8 cellular contexts compared by ENCODE assay signal in the genomic region with DNA sequence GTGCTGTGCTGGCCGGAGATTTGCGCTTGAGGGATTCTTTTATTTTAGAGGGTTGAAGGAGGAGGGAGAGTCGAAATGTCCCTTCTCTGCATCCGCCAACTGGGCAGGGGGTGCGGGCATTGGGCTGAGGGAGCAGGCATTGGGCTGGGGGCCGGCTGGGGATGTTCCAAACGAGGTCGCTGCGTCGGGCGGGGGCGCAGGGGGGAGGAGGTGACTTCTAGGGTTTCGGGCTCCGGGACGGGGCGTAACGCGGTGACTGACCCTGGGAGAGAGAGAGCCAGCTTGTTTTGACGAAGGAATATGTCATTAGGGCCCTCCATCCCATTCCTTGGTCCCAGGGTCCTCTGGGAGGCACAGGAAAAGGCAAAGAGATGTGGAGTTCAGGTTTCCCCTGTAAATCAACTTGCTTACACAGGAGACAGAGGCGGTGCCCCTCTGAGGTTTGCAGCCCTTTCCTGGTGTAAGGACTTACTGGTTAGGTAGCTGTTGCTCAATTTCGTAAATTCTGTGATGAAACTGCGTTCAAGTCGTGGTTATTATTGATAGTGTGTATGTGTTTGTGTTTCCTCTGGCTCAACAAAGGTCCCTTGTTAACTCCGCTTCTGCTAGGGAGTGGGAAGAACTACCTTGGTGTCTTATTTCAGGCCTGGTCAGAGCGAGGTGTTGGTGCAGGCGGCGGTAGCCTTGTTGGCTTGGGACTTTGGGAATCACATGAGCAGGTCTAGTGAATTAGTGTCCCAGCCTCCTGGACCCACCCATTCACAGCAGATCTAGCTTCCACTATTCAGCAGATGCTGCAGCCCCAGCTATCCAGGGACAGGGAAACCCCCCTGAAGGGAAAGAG. TPM values are rescaled to one million over a fixed set of nuclear protein-coding genes. Genes with fewer than 3 reads are reported as not detected.
A peak's percentile ranks its signal among the peaks of the same experiment; 100 is the strongest.
DNase-seq lines count a peak whose midpoint lies in the region; ATAC-seq and TF ChIP-seq lines count a peak whose summit lies in the region.

No MANE protein-coding gene starts in this region.

- DNase-seq in Caki2 (ENCODE audit: low read depth) (peak; percentile 57), MV-4-11 (lab: John Stamatoyannopoulos, UW) (peak; percentile 12), left ventricle myocardium inferior (no peak), psoas muscle (peak; percentile 14 to 55)
- DNase-seq in activated T-helper 2 cell treated with anti-CD3 and anti-CD28 coated beads, Interferon-gamma antibody, Interleukin-2, Interleukin-4, amounts not matched to agents 10 μg/mL and 5 μg/mL and 100 μg/mL, durations not matched to agents 14 hours and 24 hours and 36 hours (ENCODE audit: low spot score) = no peak

- H3K9me3 ChIP-seq in left ventricle myocardium inferior (replicated peaks) (no peaks in the 10 kb centered on the region), psoas muscle (no peaks in the 10 kb centered on the region)

- H3K4me3 ChIP-seq in left ventricle myocardium inferior (peak overlapping the region; percentile 73), psoas muscle (peak overlapping the region; percentile 74)

- in situ Hi-C loops in Caki2 (cut with HindIII; ENCODE audit: low pct_unique_long_range_greater_than_20kb, low sequenced_read_pairs) = no loop called here

- H3K36me3 ChIP-seq in left ventricle myocardium inferior (no peaks in the 10 kb centered on the region), psoas muscle (ENCODE audit: insufficient read depth in 1 of 2, low read depth in 1 of 2) (no peaks in the 10 kb centered on the region)

- TF ChIP-seq CTCF in left ventricle myocardium inferior (IDR thresholded peaks at IDR 0.05; ENCODE audit: borderline replicate concordance) = no peak
- TF ChIP-seq CTCF in psoas muscle (IDR thresholded peaks at IDR 0.05) = no peak

- H3K27ac Mint-ChIP-seq in activated T-helper 2 cell treated with anti-CD3 and anti-CD28 coated beads, Interferon-gamma antibody, Interleukin-2, Interleukin-4, amounts not matched to agents 10 μg/mL and 5 μg/mL and 100 μg/mL, durations not matched to agents 14 hours and 24 hours and 36 hours = no peak overlapping the region

- no peaks in the 10 kb centered on the region for H3K36me3 Mint-ChIP-seq in activated T-helper 2 cell treated with anti-CD3 and anti-CD28 coated beads, Interferon-gamma antibody, Interleukin-2, Interleukin-4, amounts not matched to agents 10 μg/mL and 5 μg/mL and 100 μg/mL, durations not matched to agents 14 hours and 24 hours and 36 hours (ENCODE audit: low read depth)

- H3K27me3 ChIP-seq in left ventricle myocardium inferior (ENCODE audit: low read depth) = peaks cover 26% of the 10 kb centered on the region
- no peaks in the 10 kb centered on the region for H3K27me3 ChIP-seq in psoas muscle (ENCODE audit: insufficient read depth in 3 of 3, low read length in 2 of 3)

- no peaks in the 10 kb centered on the region for H3K9me3 Mint-ChIP-seq in activated T-helper 2 cell treated with anti-CD3 and anti-CD28 coated beads, Interferon-gamma antibody, Interleukin-2, Interleukin-4, amounts not matched to agents 10 μg/mL and 5 μg/mL and 100 μg/mL, durations not matched to agents 14 hours and 24 hours and 36 hours

- peaks cover 56% of the 10 kb centered on the region for H3K27me3 Mint-ChIP-seq in activated T-helper 2 cell treated with anti-CD3 and anti-CD28 coated beads, Interferon-gamma antibody, Interleukin-2, Interleukin-4, amounts not matched to agents 10 μg/mL and 5 μg/mL and 100 μg/mL, durations not matched to agents 14 hours and 24 hours and 36 hours (ENCODE audit: low read depth)

- 3 to 7% (median 3%) methylated on average over 26 to 27 of the region's 27 CpGs for WGBS in psoas muscle, 3 donors

- intact Hi-C loops in activated T-helper 2 cell treated with anti-CD3 and anti-CD28 coated beads, Interferon-gamma antibody, Interleukin-2, Interleukin-4, amounts not matched to agents 10 μg/mL and 5 μg/mL and 100 μg/mL, durations not matched to agents 14 hours and 24 hours and 36 hours (cut with micrococcal nuclease) = no loop called here
- intact Hi-C loops in left ventricle myocardium inferior (cut with micrococcal nuclease) (no loop called here), psoas muscle (cut with DNase I) (loop anchor here (5.0 to 10.0 kb wide), 3 partner anchors 47 to 195 kb away; no protein-coding TSS in a partner anchor)

- H3K4me1 Mint-ChIP-seq in activated T-helper 2 cell treated with anti-CD3 and anti-CD28 coated beads, Interferon-gamma antibody, Interleukin-2, Interleukin-4, amounts not matched to agents 10 μg/mL and 5 μg/mL and 100 μg/mL, durations not matched to agents 14 hours and 24 hours and 36 hours (ENCODE audit: low read depth) = peaks cover 19% of the 10 kb centered on the region

- H3K4me1 ChIP-seq in left ventricle myocardium inferior (peaks cover 25% of the 10 kb centered on the region), psoas muscle (peaks cover 19% of the 10 kb centered on the region)

- ATAC-seq in psoas muscle (peak; percentile 19 to 64 (median 51)), HG03378 (IDR thresholded peaks at IDR 0.05; ENCODE audit: unreplicated experiment) (no peak), GM19328 (IDR thresholded peaks at IDR 0.05; ENCODE audit: unreplicated experiment) (no peak), GM18868 (IDR thresholded peaks at IDR 0.05; ENCODE audit: unreplicated experiment) (no peak)

- peak overlapping the region; percentile 61 for H3K4me3 Mint-ChIP-seq in activated T-helper 2 cell treated with anti-CD3 and anti-CD28 coated beads, Interferon-gamma antibody, Interleukin-2, Interleukin-4, amounts not matched to agents 10 μg/mL and 5 μg/mL and 100 μg/mL, durations not matched to agents 14 hours and 24 hours and 36 hours (ENCODE audit: low read depth)

- H3K27ac ChIP-seq in left ventricle myocardium inferior (replicated peaks) = peak overlapping the region; percentile 58
- H3K27ac ChIP-seq in psoas muscle = peak overlapping the region; percentile 85

RNA-seq across cellular contexts. Expression of gene FHIP1A, which starts 0.7 kb away (rescaled TPM):
- total RNA-seq in Caki2 (2014; rRNA removed; shearing (Covaris generic); ENCODE audit: low replicate concordance) = 8.7 and 16.2 TPM in 2 replicates
- not detected in 2 replicates for total RNA-seq in activated T-helper 2 cell treated with anti-CD3 and anti-CD28 coated beads, Interferon-gamma antibody, Interleukin-2, Interleukin-4, amounts not matched to agents 10 μg/mL and 5 μg/mL and 100 μg/mL, durations not matched to agents 14 hours and 24 hours and 36 hours
- total RNA-seq in left ventricle myocardium inferior = 21.4 TPM
- 10 to 100 TPM; 37.7 to 46.7 (median 44.9) TPM for total RNA-seq in psoas muscle
- 10 to 100 TPM in 1 of 3 donors, 1 to 10 TPM in 1, under 1 TPM in 1; 0.51 to 20.5 (median 5.0) TPM for polyA plus RNA-seq in psoas muscle

Comparison
In these comparisons a context has a peak if more than half of its experiments do, and no peak if none do; other contexts are left out.
1. DNase-seq: peak in Caki2 (single experiment), MV-4-11 (single experiment) and psoas muscle (2 of 2); none in activated T-helper 2 cell treated with anti-CD3 and anti-CD28 coated beads, Interferon-gamma antibody, Interleukin-2, Interleukin-4, amounts not matched to agents 10 μg/mL and 5 μg/mL and 100 μg/mL, durations not matched to agents 14 hours and 24 hours and 36 hours (single experiment) and left ventricle myocardium inferior (single experiment).
2. ATAC-seq: peak in psoas muscle (4 of 4); none in HG03378 (single experiment), GM19328 (single experiment) and GM18868 (single experiment).
3. intact Hi-C loops: an anchor here in psoas muscle (5.0 to 10.0 kb wide); none called in activated T-helper 2 cell treated with anti-CD3 and anti-CD28 coated beads, Interferon-gamma antibody, Interleukin-2, Interleukin-4, amounts not matched to agents 10 μg/mL and 5 μg/mL and 100 μg/mL, durations not matched to agents 14 hours and 24 hours and 36 hours and left ventricle myocardium inferior.